ENCODE assay signal across 17 cellular contexts in the genomic region with DNA sequence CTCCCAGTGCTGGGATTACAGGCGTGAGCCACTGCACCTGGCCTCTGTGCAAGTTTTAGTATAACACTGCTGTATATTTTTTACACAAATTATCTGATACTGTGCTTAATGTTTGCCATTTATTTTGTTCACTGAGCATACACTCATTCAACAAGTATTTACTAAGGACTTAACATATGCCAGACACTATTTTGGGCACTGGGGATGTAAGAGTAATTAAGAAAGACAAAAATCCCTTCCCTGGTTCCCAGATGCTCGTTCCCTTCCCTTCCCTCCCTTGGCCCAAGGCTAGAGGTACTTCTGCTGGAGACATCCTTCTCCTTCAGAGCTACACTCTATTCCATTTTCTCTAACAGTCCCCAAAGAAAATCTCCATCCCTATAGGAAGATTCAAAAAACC. TPM values are rescaled to one million over a fixed set of nuclear protein-coding genes. Genes with fewer than 3 reads are reported as not detected.
A peak's percentile ranks its signal among the peaks of the same experiment; 100 is the strongest.
DNase-seq lines count a peak whose midpoint lies in the region; ATAC-seq and TF ChIP-seq lines count a peak whose summit lies in the region.
"Had no signal": no experiment of that assay in that cellular context is flagged by ENCODE, and none has a peak within 500 bp of the region (broad histone marks: within the 10 kb centered on the region; RNA-seq: fewer than 3 reads in every experiment).

No MANE protein-coding gene starts in this region.

- H3K4me1 ChIP-seq in GM23248 (ENCODE audit: insufficient read depth), result peaks cover 16% of the 10 kb centered on the region
- peaks cover 11% of the 10 kb centered on the region for H3K4me1 ChIP-seq in foreskin keratinocyte

- no peaks in the 10 kb centered on the region for H3K4me1 Mint-ChIP-seq in nephron progenitor cell
- H3K4me1 Mint-ChIP-seq: CD4-positive, alpha-beta memory T cell had no signal

- H4K20me1 ChIP-seq in GM23248 (ENCODE audit: insufficient read depth), result no peaks in the 10 kb centered on the region

- WGBS in GM23248 (ENCODE audit: low coverage in 1 of 2, low lambda C conversion rate in 2 of 2, missing lambda C conversion rate in 2 of 2), 2 experiments, result 39 to 44% methylated on average over 2 of the region's 2 CpGs

- in situ Hi-C loops in GM23248 (cut with MboI), result no loop called here

- H3K79me2 ChIP-seq in GM23248 (ENCODE audit: insufficient read depth), result no peaks in the 10 kb centered on the region

- H2AFZ ChIP-seq in GM23248, result peak overlapping the region; percentile 10; the same call in 1 of the 2 replicates

- H3K27ac ChIP-seq in GM23248 (no peak overlapping the region), foreskin keratinocyte (no peak overlapping the region)
- H3K27ac ChIP-seq: 22Rv1 had no signal

- H3K4me2 ChIP-seq in GM23248 (ENCODE audit: unreplicated experiment), result no peak overlapping the region

- peak; percentile 13 for DNase-seq in DMS 273 (lab: John Stamatoyannopoulos, UW; ENCODE audit: unreplicated experiment)
- DNase-seq in DMS 273 treated with DMSO at 0.1 percent for 48 hours (lab: John Stamatoyannopoulos, UW), result no peak
- DNase-seq in GM23248, result no peak
- no peak for DNase-seq in nephron progenitor cell
- DNase-seq in foreskin keratinocyte, result no peak
- no peak for DNase-seq in stimulated activated CD4-positive, alpha-beta T cell treated with anti-CD3 and anti-CD28 coated beads, Interleukin-15, amount 100 ng/mL, for 24 hours
- DNase-seq: ACHN; C1 segment of cervical spinal cord; Calu3; CD4-positive, alpha-beta memory T cell; COR-L47; DMS79; GF-D8; H7; HCEC 1CT had no signal

- H3K27me3 ChIP-seq in GM23248 (replicated peaks; ENCODE audit: insufficient read depth) (no peaks in the 10 kb centered on the region), foreskin keratinocyte (no peaks in the 10 kb centered on the region)

- H3K9ac ChIP-seq in GM23248, result no peak overlapping the region

- H3K9me2 ChIP-seq in GM23248 (ENCODE audit: insufficient read depth), result no peaks in the 10 kb centered on the region

- TF ChIP-seq CTCF in nephron progenitor cell (IDR thresholded peaks at IDR 0.05) (no peak), foreskin keratinocyte (conservative IDR thresholded peaks at IDR 0.05) (no peak)

- no peak overlapping the region for H3K4me3 ChIP-seq in GM23248

- H3K36me3 Mint-ChIP-seq in nephron progenitor cell (ENCODE audit: low read depth), result peaks cover 54% of the 10 kb centered on the region
- H3K36me3 Mint-ChIP-seq: CD4-positive, alpha-beta memory T cell had no signal

- no peaks in the 10 kb centered on the region for H3K9me3 Mint-ChIP-seq in nephron progenitor cell

- peaks cover 12% of the 10 kb centered on the region for H3F3A ChIP-seq in GM23248 (ENCODE audit: insufficient read depth)

- peaks cover 3% of the 10 kb centered on the region for H3K27me3 Mint-ChIP-seq in nephron progenitor cell (ENCODE audit: low read depth, poor library complexity)
- H3K27me3 Mint-ChIP-seq: CD4-positive, alpha-beta memory T cell had no signal

- H3K4me3 Mint-ChIP-seq in nephron progenitor cell, result no peak overlapping the region
- H3K4me3 Mint-ChIP-seq: CD4-positive, alpha-beta memory T cell had no signal

- peak overlapping the region; percentile 34 for H3K27ac Mint-ChIP-seq in nephron progenitor cell

- H3K9me3 ChIP-seq in GM23248 (ENCODE audit: low read depth), result no peaks in the 10 kb centered on the region

- ATAC-seq in foreskin keratinocyte (no peak), HG03432 (IDR thresholded peaks at IDR 0.05; ENCODE audit: unreplicated experiment) (no peak)

- no peaks in the 10 kb centered on the region for H3K36me3 ChIP-seq in GM23248 (ENCODE audit: low read depth)

RNA-seq across cellular contexts. Expression of a gene that starts 12.5 kb away (rescaled TPM):
- total RNA-seq in GM23248 (2014; rRNA removed; shearing (Covaris generic)), result 6.8 and 15.9 TPM in 2 replicates
- polyA plus RNA-seq in GM23248 (2016; fragmentation: Nextera tagmentation; extraction: Ambion mirVana), result 3.5 and 4.3 TPM in 2 replicates
- 25.7 and 26.9 TPM in 2 replicates for total RNA-seq in foreskin keratinocyte
- 3.9 and 5.2 TPM in 2 replicates for polyA plus RNA-seq in foreskin keratinocyte
